In the genomic region with DNA sequence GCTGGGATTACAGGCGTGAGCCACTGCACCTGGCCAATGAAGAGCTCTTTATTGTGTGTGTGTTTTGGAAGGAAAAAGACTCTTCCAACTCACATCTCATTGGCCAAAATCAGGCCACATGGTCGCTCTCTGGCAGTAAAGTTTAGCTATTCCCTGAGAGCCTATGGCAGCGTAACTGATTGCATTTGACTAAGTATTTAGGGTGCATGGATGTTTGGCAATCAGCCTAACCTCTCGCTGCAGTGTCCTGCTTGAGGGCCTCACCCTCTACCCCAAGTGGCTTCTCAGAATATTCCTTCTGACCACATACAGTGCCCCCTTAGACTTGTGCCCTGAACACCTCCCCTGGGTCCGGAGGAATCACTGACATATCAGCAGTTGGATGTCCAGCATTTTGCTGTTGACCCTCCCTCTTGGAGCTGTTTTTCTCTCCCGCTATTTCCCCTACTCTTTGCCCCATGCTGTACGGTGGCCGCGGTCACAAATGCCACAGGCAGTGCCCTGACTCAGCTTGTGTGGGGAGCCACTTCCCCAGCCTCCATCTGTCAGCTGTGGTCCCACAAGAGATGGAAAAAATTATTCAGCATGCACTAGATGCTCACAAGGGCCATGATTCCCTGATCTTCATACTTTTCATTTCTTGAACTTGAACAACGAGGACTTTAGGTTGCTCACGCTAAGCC, we compare ENCODE assay signal across 13 cellular contexts. TPM values are rescaled to one million over a fixed set of nuclear protein-coding genes. Genes with fewer than 3 reads are reported as not detected.
DNase-seq lines count a peak whose midpoint lies in the region; ATAC-seq and TF ChIP-seq lines count a peak whose summit lies in the region.
"Had no signal": no experiment of that assay in that cellular context is flagged by ENCODE, and none has a peak within 500 bp of the region (broad histone marks: within the 10 kb centered on the region; RNA-seq: fewer than 3 reads in every experiment).

No MANE protein-coding gene starts in this region.

- whole genome bisulfite sequencing in mesenchymal stem cell, result 90% methylated on average over 11 of the region's 11 CpGs

- H3K23ac ChIP-seq in mesenchymal stem cell (ENCODE audit: low read length in 2 of 2), result no peak overlapping the region

- H3K27me3 ChIP-seq in mesenchymal stem cell (ENCODE audit: control insufficient read depth in 1 of 2, insufficient read depth in 1 of 2, low read length in 2 of 2), result peaks cover 0 to 16% of the 10 kb centered on the region in 2 experiments
- H3K27me3 ChIP-seq: upper lobe of left lung had no signal

- H3K4me1 ChIP-seq in mesenchymal stem cell (ENCODE audit: control insufficient read depth, insufficient read depth, low read depth, low read length), result peaks cover 26% of the 10 kb centered on the region

- no peak overlapping the region for H3K4me2 ChIP-seq in mesenchymal stem cell (ENCODE audit: low read length, poor library complexity, severe bottlenecking)
- H3K4me2 ChIP-seq: A549 had no signal

- H2BK5ac ChIP-seq in mesenchymal stem cell (ENCODE audit: low read depth, low read length, poor library complexity, severe bottlenecking), result no peak overlapping the region

- no peak overlapping the region for H3K18ac ChIP-seq in mesenchymal stem cell (ENCODE audit: low read depth in 1 of 2, low read length in 2 of 2)

- H2BK120ac ChIP-seq in mesenchymal stem cell (ENCODE audit: low read depth, low read length), result no peak overlapping the region

- H3K9ac ChIP-seq in mesenchymal stem cell (ENCODE audit: low read length), result no peak overlapping the region

- peak; percentile 80 for DNase-seq in activated CD4-positive, alpha-beta T cell treated with anti-CD3 and anti-CD28 coated beads for 36 hours
- no peak for DNase-seq in activated CD4-positive, alpha-beta T cell treated with anti-CD3 and anti-CD28 coated beads, Interleukin-2, amount 50 U/mL, for 1 hour
- peak; percentile 78 for DNase-seq in activated CD4-positive, alpha-beta memory T cell treated with anti-CD3 and anti-CD28 coated beads for 36 hours
- DNase-seq in mesenchymal stem cell (peak; percentile 5), ureter (ENCODE audit: low spot score) (no peak), HFFc6 (no peak)
- DNase-seq in stimulated activated effector memory CD8-positive, alpha-beta T cell treated with anti-CD3 and anti-CD28 coated beads, Interleukin-12 subunit alpha, Interleukin-12 subunit beta, amount 100 ng/mL, for 72 hours (ENCODE audit: low spot score in 2 of 2), result peak; percentile 47 to 66
- DNase-seq: foreskin melanocyte, NCI-H748 treated with DMSO at 0.1 percent for 48 hours, T1000, upper lobe of left lung had no signal

- no peak overlapping the region for H3K4ac ChIP-seq in mesenchymal stem cell (ENCODE audit: low read depth in 1 of 2, low read length in 2 of 2)

- no peak overlapping the region for H4K8ac ChIP-seq in mesenchymal stem cell (ENCODE audit: low read length)

- H3K4me1 Mint-ChIP-seq in activated CD4-positive, alpha-beta T cell treated with anti-CD3 and anti-CD28 coated beads for 36 hours, result peaks cover 12% of the 10 kb centered on the region
- H3K4me1 Mint-ChIP-seq in activated CD4-positive, alpha-beta memory T cell treated with anti-CD3 and anti-CD28 coated beads for 36 hours (ENCODE audit: low read depth), result peaks cover 14% of the 10 kb centered on the region
- H3K4me1 Mint-ChIP-seq in stimulated activated effector memory CD8-positive, alpha-beta T cell treated with anti-CD3 and anti-CD28 coated beads, Interleukin-12 subunit alpha, Interleukin-12 subunit beta, amount 100 ng/mL, for 72 hours, result peaks cover 39% of the 10 kb centered on the region
- H3K4me1 Mint-ChIP-seq in HFFc6 (ENCODE audit: low read depth), result peaks cover 25% of the 10 kb centered on the region

- POLR2A ChIA-PET in activated CD4-positive, alpha-beta T cell treated with anti-CD3 and anti-CD28 coated beads for 36 hours (lab: Charles Lee), result no interaction called here
- POLR2A ChIA-PET in activated CD4-positive, alpha-beta memory T cell treated with anti-CD3 and anti-CD28 coated beads for 36 hours (lab: Charles Lee), result interaction anchor here (0.9 to 1.3 kb wide), 2 partner anchors 10 to 84 kb away, joined by 4 read pairs; partner anchors contain the start of gene PHETA1

- H3K27ac ChIP-seq in mesenchymal stem cell (ENCODE audit: low read length, poor library complexity, severe bottlenecking), result no peak overlapping the region
- H3K27ac ChIP-seq: A549, upper lobe of left lung had no signal

- CTCF ChIA-PET in activated CD4-positive, alpha-beta T cell treated with anti-CD3 and anti-CD28 coated beads for 36 hours (lab: Charles Lee), result interaction anchor here (0.9 to 1.4 kb wide), 4 partner anchors 37 to 472 kb away, joined by 3 to 5 read pairs (median 4); no protein-coding TSS in a partner anchor
- CTCF ChIA-PET in activated CD4-positive, alpha-beta memory T cell treated with anti-CD3 and anti-CD28 coated beads for 36 hours (lab: Charles Lee), result interaction anchor here (0.6 to 1.3 kb wide), 3 partner anchors 27 to 61 kb away, joined by 3 to 5 read pairs (median 4); no protein-coding TSS in a partner anchor

- peaks cover 9% of the 10 kb centered on the region for H3K79me1 ChIP-seq in mesenchymal stem cell (replicated peaks; ENCODE audit: low read length, poor library complexity, severe bottlenecking)

- H2AFZ ChIP-seq in mesenchymal stem cell (ENCODE audit: low read depth, low read length), result no peak overlapping the region

- intact Hi-C loops in activated CD4-positive, alpha-beta T cell treated with anti-CD3 and anti-CD28 coated beads for 36 hours (cut with DNase I, micrococcal nuclease), result no loop called here
- intact Hi-C loops in activated CD4-positive, alpha-beta memory T cell treated with anti-CD3 and anti-CD28 coated beads for 36 hours (cut with micrococcal nuclease), result no loop called here

- peak overlapping the region; percentile 14 for H3K27ac Mint-ChIP-seq in activated CD4-positive, alpha-beta T cell treated with anti-CD3 and anti-CD28 coated beads for 36 hours
- H3K27ac Mint-ChIP-seq in activated CD4-positive, alpha-beta memory T cell treated with anti-CD3 and anti-CD28 coated beads for 36 hours, result no peak overlapping the region
- peak overlapping the region; percentile 81 for H3K27ac Mint-ChIP-seq in stimulated activated effector memory CD8-positive, alpha-beta T cell treated with anti-CD3 and anti-CD28 coated beads, Interleukin-12 subunit alpha, Interleukin-12 subunit beta, amount 100 ng/mL, for 72 hours
- H3K27ac Mint-ChIP-seq in HFFc6, result no peak overlapping the region

- peaks cover 9 to 34% of the 10 kb centered on the region in 2 experiments for H3K36me3 ChIP-seq in mesenchymal stem cell (ENCODE audit: control insufficient read depth in 1 of 2, insufficient read depth in 2 of 2, low read depth in 1 of 2, low read length in 2 of 2)

- H2BK12ac ChIP-seq in mesenchymal stem cell (ENCODE audit: low read length in 2 of 2), result no peak overlapping the region

- no peak overlapping the region for H2BK15ac ChIP-seq in mesenchymal stem cell (ENCODE audit: low read depth, poor library complexity, severe bottlenecking)

- H4K91ac ChIP-seq in mesenchymal stem cell (ENCODE audit: low read length), result no peak overlapping the region

- no peak overlapping the region for H3K4me3 Mint-ChIP-seq in activated CD4-positive, alpha-beta T cell treated with anti-CD3 and anti-CD28 coated beads for 36 hours
- no peak overlapping the region for H3K4me3 Mint-ChIP-seq in activated CD4-positive, alpha-beta memory T cell treated with anti-CD3 and anti-CD28 coated beads for 36 hours
- H3K4me3 Mint-ChIP-seq in stimulated activated effector memory CD8-positive, alpha-beta T cell treated with anti-CD3 and anti-CD28 coated beads, Interleukin-12 subunit alpha, Interleukin-12 subunit beta, amount 100 ng/mL, for 72 hours, result peak overlapping the region; percentile 50
- H3K4me3 Mint-ChIP-seq in HFFc6, result no peak overlapping the region

- H3K4me3 ChIP-seq in mesenchymal stem cell (ENCODE audit: insufficient read depth in 1 of 2, low read depth in 1 of 2, low read length in 2 of 2), result no peak overlapping the region
- H3K4me3 ChIP-seq: A549, upper lobe of left lung had no signal

- TF ChIP-seq CTCF in HFFc6 (IDR thresholded peaks at IDR 0.05), result no peak

- no peak overlapping the region for H3K14ac ChIP-seq in mesenchymal stem cell (ENCODE audit: low read length in 2 of 2)

- no peak overlapping the region for H2AK5ac ChIP-seq in mesenchymal stem cell (ENCODE audit: low read length, severe bottlenecking)

- peaks cover 10% of the 10 kb centered on the region for H3K27me3 Mint-ChIP-seq in activated CD4-positive, alpha-beta T cell treated with anti-CD3 and anti-CD28 coated beads for 36 hours
- H3K27me3 Mint-ChIP-seq in activated CD4-positive, alpha-beta memory T cell treated with anti-CD3 and anti-CD28 coated beads for 36 hours, result peaks cover 16% of the 10 kb centered on the region
- H3K27me3 Mint-ChIP-seq in HFFc6 (ENCODE audit: insufficient read depth), result peaks cover 18% of the 10 kb centered on the region

- no peaks in the 10 kb centered on the region for H3K36me3 Mint-ChIP-seq in activated CD4-positive, alpha-beta T cell treated with anti-CD3 and anti-CD28 coated beads for 36 hours (ENCODE audit: low read depth)
- peaks cover 2% of the 10 kb centered on the region for H3K36me3 Mint-ChIP-seq in activated CD4-positive, alpha-beta memory T cell treated with anti-CD3 and anti-CD28 coated beads for 36 hours
- peaks cover 10% of the 10 kb centered on the region for H3K36me3 Mint-ChIP-seq in stimulated activated effector memory CD8-positive, alpha-beta T cell treated with anti-CD3 and anti-CD28 coated beads, Interleukin-12 subunit alpha, Interleukin-12 subunit beta, amount 100 ng/mL, for 72 hours
- no peaks in the 10 kb centered on the region for H3K36me3 Mint-ChIP-seq in HFFc6 (ENCODE audit: low read depth)

- H3K9me3 Mint-ChIP-seq in activated CD4-positive, alpha-beta T cell treated with anti-CD3 and anti-CD28 coated beads for 36 hours (ENCODE audit: low read depth), result no peaks in the 10 kb centered on the region
- H3K9me3 Mint-ChIP-seq in activated CD4-positive, alpha-beta memory T cell treated with anti-CD3 and anti-CD28 coated beads for 36 hours, result peaks cover 3% of the 10 kb centered on the region
- H3K9me3 Mint-ChIP-seq in stimulated activated effector memory CD8-positive, alpha-beta T cell treated with anti-CD3 and anti-CD28 coated beads, Interleukin-12 subunit alpha, Interleukin-12 subunit beta, amount 100 ng/mL, for 72 hours, result no peaks in the 10 kb centered on the region
- H3K9me3 Mint-ChIP-seq in HFFc6, result no peaks in the 10 kb centered on the region

- ATAC-seq in activated CD4-positive, alpha-beta T cell treated with anti-CD3 and anti-CD28 coated beads for 36 hours, result peak; percentile 88
- ATAC-seq in stimulated activated effector memory CD8-positive, alpha-beta T cell treated with anti-CD3 and anti-CD28 coated beads, Interleukin-12 subunit alpha, Interleukin-12 subunit beta, amount 100 ng/mL, for 72 hours, result peak; percentile 96
- no peak for ATAC-seq in GM21528 (IDR thresholded peaks at IDR 0.05; ENCODE audit: low FRiP score, unreplicated experiment)
- ATAC-seq: A549 had no signal

- H3K9me3 ChIP-seq in mesenchymal stem cell (ENCODE audit: control insufficient read depth, low read length), result no peaks in the 10 kb centered on the region
- H3K9me3 ChIP-seq: A549, upper lobe of left lung had no signal

RNA-seq across cellular contexts. Expression of gene PHETA1, which starts 9.5 kb away (rescaled TPM):
- total RNA-seq in activated CD4-positive, alpha-beta T cell treated with anti-CD3 and anti-CD28 coated beads for 36 hours, result 1 to 10 TPM; 1.3 to 1.5 TPM
- total RNA-seq in activated CD4-positive, alpha-beta memory T cell treated with anti-CD3 and anti-CD28 coated beads for 36 hours, result 1 to 10 TPM; 1.4 to 2.2 TPM
- polyA plus RNA-seq in mesenchymal stem cell (2013, experiment 1 of 2), result 6.6 TPM
- 6.5 TPM for polyA plus RNA-seq in mesenchymal stem cell (2013, experiment 2 of 2)
- 7.5 TPM for total RNA-seq in ureter
- total RNA-seq in HFFc6 (2021; fragmentation: NEBNext Ultra II Directional; extraction: Animal tissue kit (Norgen Biotek cat#: 25700)), result 10 to 100 TPM; 11.5 to 15.0 (median 14.0) TPM

RNA-seq across cellular contexts. Expression of gene SH2B3, which starts 46.4 kb away (rescaled TPM):
- 10 to 100 TPM; 29.2 to 32.7 TPM for total RNA-seq in activated CD4-positive, alpha-beta T cell treated with anti-CD3 and anti-CD28 coated beads for 36 hours
- total RNA-seq in activated CD4-positive, alpha-beta memory T cell treated with anti-CD3 and anti-CD28 coated beads for 36 hours, result 10 to 100 TPM; 32.6 to 34.2 TPM
- polyA plus RNA-seq in mesenchymal stem cell (2013, experiment 1 of 2), result 50.8 TPM
- polyA plus RNA-seq in mesenchymal stem cell (2013, experiment 2 of 2), result 50.3 TPM
- 20.4 TPM for total RNA-seq in ureter
- total RNA-seq in HFFc6 (2021; fragmentation: NEBNext Ultra II Directional; extraction: Animal tissue kit (Norgen Biotek cat#: 25700)), result 10 to 100 TPM; 54.0 to 80.3 (median 69.8) TPM

Comparison
In these comparisons a context has a peak if more than half of its experiments do, and no peak if none do; other contexts are left out.
1. DNase-seq: peak in activated CD4-positive, alpha-beta T cell treated with anti-CD3 and anti-CD28 coated beads for 36 hours (single experiment), activated CD4-positive, alpha-beta memory T cell treated with anti-CD3 and anti-CD28 coated beads for 36 hours (single experiment), mesenchymal stem cell (single experiment) and stimulated activated effector memory CD8-positive, alpha-beta T cell treated with anti-CD3 and anti-CD28 coated beads, Interleukin-12 subunit alpha, Interleukin-12 subunit beta, amount 100 ng/mL, for 72 hours (2 of 2); none in activated CD4-positive, alpha-beta T cell treated with anti-CD3 and anti-CD28 coated beads, Interleukin-2, amount 50 U/mL, for 1 hour (single experiment), ureter (single experiment) and HFFc6 (single experiment).
2. H3K27ac Mint-ChIP-seq: peak in activated CD4-positive, alpha-beta T cell treated with anti-CD3 and anti-CD28 coated beads for 36 hours (single experiment) and stimulated activated effector memory CD8-positive, alpha-beta T cell treated with anti-CD3 and anti-CD28 coated beads, Interleukin-12 subunit alpha, Interleukin-12 subunit beta, amount 100 ng/mL, for 72 hours (single experiment); none in activated CD4-positive, alpha-beta memory T cell treated with anti-CD3 and anti-CD28 coated beads for 36 hours (single experiment) and HFFc6 (single experiment).